Comparison of ENCODE assay signal across 14 cellular contexts in genomic region chr1:17544951-17545350, GRCh38. TPM values are rescaled to one million over a fixed set of nuclear protein-coding genes. Genes with fewer than 3 reads are reported as not detected.
DNase-seq lines count a peak whose midpoint lies in the region; ATAC-seq and TF ChIP-seq lines count a peak whose summit lies in the region.
"Had no signal": no experiment of that assay in that cellular context is flagged by ENCODE, and none has a peak within 500 bp of the region (broad histone marks: within the 10 kb centered on the region; RNA-seq: fewer than 3 reads in every experiment).

No MANE protein-coding gene starts in this region.

- H3K9me3 ChIP-seq in breast epithelium: no peaks in the 10 kb centered on the region
- H3K9me3 ChIP-seq: SJSA1 had no signal

- ATAC-seq in omental fat pad (ENCODE audit: low FRiP score) (peak; percentile 18), HG03025 (IDR thresholded peaks at IDR 0.05; ENCODE audit: low FRiP score, unreplicated experiment) (no peak)

- H3K4me1 ChIP-seq in breast epithelium: no peaks in the 10 kb centered on the region

- POLR2A ChIA-PET in MCF 10A (lab: Yijun Ruan, JAX): no interaction called here

- peak overlapping the region; percentile 8 to 84 for H3K27ac ChIP-seq in breast epithelium
- H3K27ac ChIP-seq: 22Rv1, cardiac muscle cell, SJSA1 had no signal

- H3K36me3 Mint-ChIP-seq in MCF 10A (ENCODE audit: insufficient read depth, unreplicated experiment): peaks cover 7% of the 10 kb centered on the region
- H3K36me3 Mint-ChIP-seq: activated naive CD4-positive, alpha-beta T cell treated with anti-CD3 and anti-CD28 coated beads, Interleukin-2, amount 10 ng/mL, durations not matched to agents 7 days and 5 days had no signal

- no peak overlapping the region for H3K4me3 ChIP-seq in breast epithelium
- H3K4me3 ChIP-seq in fibroblast of pulmonary artery (replicated peaks; ENCODE audit: low read depth, low read length): no peak overlapping the region
- H3K4me3 ChIP-seq: cardiac muscle cell, SJSA1 had no signal

- H3K27ac Mint-ChIP-seq in MCF 10A (ENCODE audit: low read depth, unreplicated experiment): no peak overlapping the region
- H3K27ac Mint-ChIP-seq: activated naive CD4-positive, alpha-beta T cell treated with anti-CD3 and anti-CD28 coated beads, Interleukin-2, amount 10 ng/mL, durations not matched to agents 7 days and 5 days had no signal

- no peak overlapping the region for H3K4me3 Mint-ChIP-seq in MCF 10A (ENCODE audit: unreplicated experiment)
- H3K4me3 Mint-ChIP-seq: activated naive CD4-positive, alpha-beta T cell treated with anti-CD3 and anti-CD28 coated beads, Interleukin-2, amount 10 ng/mL, durations not matched to agents 7 days and 5 days had no signal

- H3K36me3 ChIP-seq in breast epithelium: no peaks in the 10 kb centered on the region
- H3K36me3 ChIP-seq: cardiac muscle cell, SJSA1 had no signal

- no peaks in the 10 kb centered on the region for H3K27me3 ChIP-seq in breast epithelium
- H3K27me3 ChIP-seq: cardiac muscle cell, SJSA1 had no signal

- intact Hi-C loops in breast epithelium (cut with DNase I; ENCODE audit: low total_unique reads) (no loop called here), MCF 10A (cut with micrococcal nuclease) (no loop called here)

- no peaks in the 10 kb centered on the region for H3K27me3 Mint-ChIP-seq in MCF 10A (ENCODE audit: insufficient read depth, unreplicated experiment)

- H3K9me3 Mint-ChIP-seq in MCF 10A (ENCODE audit: unreplicated experiment): no peaks in the 10 kb centered on the region
- H3K9me3 Mint-ChIP-seq: activated naive CD4-positive, alpha-beta T cell treated with anti-CD3 and anti-CD28 coated beads, Interleukin-2, amount 10 ng/mL, durations not matched to agents 7 days and 5 days had no signal

- DNase-seq in breast epithelium (ENCODE audit: low spot score in 2 of 2): no peak
- DNase-seq in MCF 10A (ENCODE audit: unreplicated experiment): no peak
- DNase-seq in fibroblast of pulmonary artery (ENCODE audit: low read depth): peak; percentile 65
- DNase-seq in omental fat pad (ENCODE audit: low spot score): no peak
- no peak for DNase-seq in NCI-H128 (lab: John Stamatoyannopoulos, UW; ENCODE audit: unreplicated experiment)
- DNase-seq in NCI-H146 (lab: John Stamatoyannopoulos, UW): no peak
- no peak for DNase-seq in AG20443 (ENCODE audit: low spot score)
- DNase-seq: activated naive CD4-positive, alpha-beta T cell treated with anti-CD3 and anti-CD28 coated beads, Interleukin-2, amount 10 ng/mL, durations not matched to agents 7 days and 5 days; NCI-H187 had no signal

- H3K4me1 Mint-ChIP-seq in MCF 10A (ENCODE audit: insufficient read depth, unreplicated experiment): peaks cover 14% of the 10 kb centered on the region

- no TSS peak for BruUV-seq in MCF 10A (replicated peaks; lab: Mats Ljungman, UMichigan)

- no peak for TF ChIP-seq CTCF in breast epithelium (IDR thresholded peaks at IDR 0.05)
- TF ChIP-seq CTCF in MCF 10A (IDR thresholded peaks at IDR 0.05; ENCODE audit: unreplicated experiment): no peak
- no peak for TF ChIP-seq CTCF in fibroblast of pulmonary artery (IDR thresholded peaks at IDR 0.05; ENCODE audit: low read length, missing control alignments)
- no peak for TF ChIP-seq CTCF in omental fat pad (IDR thresholded peaks at IDR 0.05)

- TF ChIP-seq POLR2A in breast epithelium (IDR thresholded peaks at IDR 0.05): no peak

- CTCF ChIA-PET in MCF 10A (lab: Yijun Ruan, JAX): interaction anchor here (0.6 to 0.8 kb wide), 2 partner anchors 50 to 76 kb away, joined by 3 to 4 read pairs; no protein-coding TSS in a partner anchor

RNA-seq across cellular contexts. Expression of gene ARHGEF10L, which starts 5.5 kb away (rescaled TPM):
- total RNA-seq in breast epithelium (10 to 100 TPM; 36.7 to 51.4 (median 49.8) TPM), MCF 10A (2022) (5.0 and 12.2 TPM in 2 replicates), omental fat pad (10 to 100 TPM; 17.3 to 59.0 (median 39.9) TPM)
- total RNA-seq: activated CD8-positive, alpha-beta memory T cell treated with anti-CD3 and anti-CD28 coated beads for 36 hours had no signal
